In the genomic region with DNA sequence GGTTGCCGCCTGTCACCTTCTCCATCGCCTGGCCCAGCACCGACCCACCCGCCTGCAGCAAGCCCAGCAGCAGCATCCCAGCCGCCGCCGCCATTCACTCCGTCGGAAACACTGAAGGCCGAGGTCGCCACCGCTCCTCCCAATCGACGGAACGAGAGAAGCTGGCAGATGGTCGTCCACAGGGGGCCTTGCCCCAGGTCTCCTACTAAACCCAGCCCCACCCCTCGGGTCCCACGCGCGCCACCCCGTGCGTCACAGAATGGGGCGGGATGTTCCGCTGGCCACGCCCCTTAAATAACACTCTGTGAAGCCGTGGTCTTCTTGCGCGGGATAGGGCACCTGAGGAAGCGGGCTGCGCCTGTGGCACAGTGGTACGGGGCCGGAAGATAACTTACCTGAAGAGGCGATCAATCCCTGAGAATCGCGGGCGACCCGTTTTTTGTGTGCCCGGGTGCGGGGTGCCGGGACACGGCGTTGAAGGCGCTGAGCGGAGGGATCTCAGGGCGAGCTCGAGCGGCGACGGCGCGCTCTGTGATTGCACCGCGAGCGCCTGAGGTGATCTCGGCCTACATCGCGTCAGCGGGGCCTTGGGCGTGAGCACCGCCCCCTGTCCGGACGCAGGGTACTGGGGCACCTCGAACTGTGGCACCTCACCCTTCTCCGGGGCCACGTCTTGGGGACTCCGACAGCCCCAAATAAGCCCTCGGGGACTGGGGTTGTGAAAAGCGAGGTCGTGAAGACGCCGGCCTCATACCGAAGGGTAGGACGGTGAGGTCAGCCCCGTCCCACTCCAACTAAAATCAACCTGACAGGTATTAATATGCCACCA, we compare ENCODE assay signal across 1 cellular context.
TF ChIP-seq lines count a peak whose summit lies in the region.

A gene (minus strand): TSS at position 207 of the 829 bp plus-strand sequence. CDS start 113 bp downstream, at position 94.

TF ChIP-seq in liver, 16 proteins besides CTCF, POLR2A, EP300 and RAD21 (continued from another document):
- TF ChIP-seq, protein P1, sequence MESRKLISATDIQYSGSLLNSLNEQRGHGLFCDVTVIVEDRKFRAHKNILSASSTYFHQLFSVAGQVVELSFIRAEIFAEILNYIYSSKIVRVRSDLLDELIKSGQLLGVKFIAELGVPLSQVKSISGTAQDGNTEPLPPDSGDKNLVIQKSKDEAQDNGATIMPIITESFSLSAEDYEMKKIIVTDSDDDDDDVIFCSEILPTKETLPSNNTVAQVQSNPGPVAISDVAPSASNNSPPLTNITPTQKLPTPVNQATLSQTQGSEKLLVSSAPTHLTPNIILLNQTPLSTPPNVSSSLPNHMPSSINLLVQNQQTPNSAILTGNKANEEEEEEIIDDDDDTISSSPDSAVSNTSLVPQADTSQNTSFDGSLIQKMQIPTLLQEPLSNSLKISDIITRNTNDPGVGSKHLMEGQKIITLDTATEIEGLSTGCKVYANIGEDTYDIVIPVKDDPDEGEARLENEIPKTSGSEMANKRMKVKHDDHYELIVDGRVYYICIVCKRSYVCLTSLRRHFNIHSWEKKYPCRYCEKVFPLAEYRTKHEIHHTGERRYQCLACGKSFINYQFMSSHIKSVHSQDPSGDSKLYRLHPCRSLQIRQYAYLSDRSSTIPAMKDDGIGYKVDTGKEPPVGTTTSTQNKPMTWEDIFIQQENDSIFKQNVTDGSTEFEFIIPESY (IDR thresholded peaks at IDR 0.05), result peak; percentile 85
- TF ChIP-seq EGR1 (IDR thresholded peaks at IDR 0.05; ENCODE audit: low read depth in 2 of 2) (peak in 1 of 2 donors; percentile 44), GABPA (IDR thresholded peaks at IDR 0.05 in 1 of 2, conservative IDR thresholded peaks at IDR 0.05 in 1 of 2) (peak in 1 of 2 donors; percentile 51), RXRA (IDR thresholded peaks at IDR 0.05) (peak; percentile 57 to 86)
TF ChIP-seq in liver: peak in this region for 11.
